ENCODE assay signal across 1 cellular context in the genomic region with DNA sequence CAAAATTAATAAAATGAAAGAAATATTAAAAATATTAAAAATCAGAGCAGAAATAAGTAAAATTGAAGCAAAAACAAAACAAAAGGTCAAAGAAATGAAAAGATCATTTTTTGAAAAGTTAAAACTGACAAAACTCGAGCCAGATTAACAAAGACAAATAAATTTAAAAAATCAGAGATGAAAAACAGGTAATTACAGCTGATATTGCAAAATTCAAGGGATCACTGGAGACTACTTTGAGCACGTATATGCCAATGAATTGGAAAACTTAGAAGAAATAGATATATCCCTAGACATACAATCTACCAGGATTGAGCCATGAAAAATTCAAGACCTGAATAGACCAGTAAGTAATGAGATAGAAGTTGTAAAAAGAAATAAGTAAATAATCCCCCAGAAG.
TF ChIP-seq lines count a peak whose summit lies in the region.

No MANE protein-coding gene starts in this region.

TF ChIP-seq in HepG2, 621 proteins besides CTCF, POLR2A, EP300 and RAD21 (continued from another document):
- TF ChIP-seq, protein P1, sequence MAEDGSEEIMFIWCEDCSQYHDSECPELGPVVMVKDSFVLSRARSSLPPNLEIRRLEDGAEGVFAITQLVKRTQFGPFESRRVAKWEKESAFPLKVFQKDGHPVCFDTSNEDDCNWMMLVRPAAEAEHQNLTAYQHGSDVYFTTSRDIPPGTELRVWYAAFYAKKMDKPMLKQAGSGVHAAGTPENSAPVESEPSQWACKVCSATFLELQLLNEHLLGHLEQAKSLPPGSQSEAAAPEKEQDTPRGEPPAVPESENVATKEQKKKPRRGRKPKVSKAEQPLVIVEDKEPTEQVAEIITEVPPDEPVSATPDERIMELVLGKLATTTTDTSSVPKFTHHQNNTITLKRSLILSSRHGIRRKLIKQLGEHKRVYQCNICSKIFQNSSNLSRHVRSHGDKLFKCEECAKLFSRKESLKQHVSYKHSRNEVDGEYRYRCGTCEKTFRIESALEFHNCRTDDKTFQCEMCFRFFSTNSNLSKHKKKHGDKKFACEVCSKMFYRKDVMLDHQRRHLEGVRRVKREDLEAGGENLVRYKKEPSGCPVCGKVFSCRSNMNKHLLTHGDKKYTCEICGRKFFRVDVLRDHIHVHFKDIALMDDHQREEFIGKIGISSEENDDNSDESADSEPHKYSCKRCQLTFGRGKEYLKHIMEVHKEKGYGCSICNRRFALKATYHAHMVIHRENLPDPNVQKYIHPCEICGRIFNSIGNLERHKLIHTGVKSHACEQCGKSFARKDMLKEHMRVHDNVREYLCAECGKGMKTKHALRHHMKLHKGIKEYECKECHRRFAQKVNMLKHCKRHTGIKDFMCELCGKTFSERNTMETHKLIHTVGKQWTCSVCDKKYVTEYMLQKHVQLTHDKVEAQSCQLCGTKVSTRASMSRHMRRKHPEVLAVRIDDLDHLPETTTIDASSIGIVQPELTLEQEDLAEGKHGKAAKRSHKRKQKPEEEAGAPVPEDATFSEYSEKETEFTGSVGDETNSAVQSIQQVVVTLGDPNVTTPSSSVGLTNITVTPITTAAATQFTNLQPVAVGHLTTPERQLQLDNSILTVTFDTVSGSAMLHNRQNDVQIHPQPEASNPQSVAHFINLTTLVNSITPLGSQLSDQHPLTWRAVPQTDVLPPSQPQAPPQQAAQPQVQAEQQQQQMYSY (CRISPR knock-in tag; IDR thresholded peaks at IDR 0.05) = no peak
